8 cellular contexts compared by ENCODE assay signal in the genomic region with DNA sequence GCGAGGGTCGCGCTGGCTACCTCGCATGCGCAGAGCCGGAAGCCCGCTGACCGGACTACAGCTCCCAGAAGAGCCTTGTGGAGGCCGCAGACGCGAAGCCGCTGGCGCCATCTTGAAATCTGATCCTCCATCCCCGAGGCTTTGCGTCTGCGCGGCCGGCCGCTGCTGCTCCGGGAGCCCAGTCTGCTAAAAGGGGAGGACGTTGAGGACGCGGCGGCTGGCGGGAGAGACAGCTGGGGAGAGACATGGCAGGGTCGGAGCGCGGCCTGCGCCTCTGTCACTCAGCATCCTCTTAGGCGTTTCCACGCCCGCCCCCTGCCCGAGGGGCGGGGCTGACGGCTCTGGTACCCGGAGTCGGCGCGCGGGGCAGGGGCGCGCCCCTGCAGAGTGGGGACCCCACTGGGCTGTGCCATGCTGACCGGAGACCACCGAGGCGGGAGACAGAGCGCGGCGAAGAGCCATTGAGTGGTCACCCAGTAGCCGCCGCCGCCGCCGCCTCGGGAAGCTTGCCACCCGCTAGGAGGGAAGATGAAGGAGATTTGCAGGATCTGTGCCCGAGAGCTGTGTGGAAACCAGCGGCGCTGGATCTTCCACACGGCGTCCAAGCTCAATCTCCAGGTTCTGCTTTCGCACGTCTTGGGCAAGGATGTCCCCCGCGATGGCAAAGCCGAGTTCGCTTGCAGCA.
A peak's percentile ranks its signal among the peaks of the same experiment; 100 is the strongest.
DNase-seq lines count a peak whose midpoint lies in the region; ATAC-seq and TF ChIP-seq lines count a peak whose summit lies in the region.
"Not testable (repeated sequence)": the region's sequence is repeated elsewhere in the genome, so short reads cannot be mapped to it uniquely, and the experiment has no call there.

No MANE protein-coding gene starts in this region.

- TF ChIP-seq CTCF in liver (IDR thresholded peaks at IDR 0.05; ENCODE audit: low read depth, low read length, missing input control); spleen (IDR thresholded peaks at IDR 0.05 in 8 of 11, conservative IDR thresholded peaks at IDR 0.05 in 3 of 11); upper lobe of right lung (IDR thresholded peaks at IDR 0.05): not testable (repeated sequence)

- not testable (repeated sequence) for H3K4me1 ChIP-seq in NT2/D1 (ENCODE audit: insufficient read depth, insufficient read length); duodenal mucosa (ENCODE audit: control insufficient read depth in 1 of 2, insufficient read depth in 2 of 2, low read length in 2 of 2); liver (ENCODE audit: control insufficient read depth in 4 of 4, insufficient read depth in 4 of 4, low read length in 3 of 4); upper lobe of right lung
- peaks cover 0 to 30% (median 5%) of the 10 kb centered on the region in 6 donors for H3K4me1 ChIP-seq in spleen

- H3K27me3 ChIP-seq in NT2/D1 (ENCODE audit: insufficient read depth, insufficient read length); duodenal mucosa (ENCODE audit: control insufficient read depth in 1 of 2, insufficient read depth in 2 of 2, low read length in 2 of 2); liver (ENCODE audit: control insufficient read depth in 4 of 4, insufficient read depth in 4 of 4, low read length in 3 of 4); spleen (replicated peaks in 1 of 7); upper lobe of right lung: not testable (repeated sequence)

- H3K27ac ChIP-seq in duodenal mucosa (ENCODE audit: low read depth, low read length), result not testable (repeated sequence)
- H3K27ac ChIP-seq in liver (ENCODE audit: low read depth in 1 of 2, low read length in 2 of 2), result peak overlapping the region; percentile 42 to 72
- H3K27ac ChIP-seq in spleen, result peak overlapping the region; percentile 46 to 83 (median 76)
- peak overlapping the region; percentile 76 for H3K27ac ChIP-seq in upper lobe of right lung

- H3K9ac ChIP-seq in NT2/D1 (ENCODE audit: insufficient read length, low read depth), result peak overlapping the region; percentile 70
- peak overlapping the region; percentile 4 to 69 for H3K9ac ChIP-seq in duodenal mucosa (ENCODE audit: low read depth in 1 of 2, low read length in 2 of 2)
- not testable (repeated sequence) for H3K9ac ChIP-seq in liver (ENCODE audit: low read depth in 1 of 2, low read length in 2 of 2)

- not testable (repeated sequence) for TF ChIP-seq POLR2A in spleen (IDR thresholded peaks at IDR 0.05)

- not testable (repeated sequence) for TF ChIP-seq RAD21 in liver (IDR thresholded peaks at IDR 0.05)

- H3K36me3 ChIP-seq in NT2/D1 (ENCODE audit: insufficient read depth, insufficient read length, low read length); duodenal mucosa (ENCODE audit: control insufficient read depth in 1 of 2, insufficient read depth in 2 of 2, low read length in 2 of 2); liver (ENCODE audit: control insufficient read depth in 4 of 4, insufficient read depth in 3 of 4, low read depth in 1 of 4, low read length in 3 of 4); spleen; upper lobe of right lung: not testable (repeated sequence)

- H3K4me3 ChIP-seq in NT2/D1 (ENCODE audit: insufficient read length, low read depth) (peak overlapping the region; percentile 50), duodenal mucosa (ENCODE audit: low read depth in 1 of 2, low read length in 2 of 2) (peak overlapping the region; percentile 65 to 84), liver (ENCODE audit: low read depth in 1 of 3, low read length in 3 of 3) (peak overlapping the region; percentile 52 to 76 (median 74)), spleen (peak overlapping the region; percentile 47 to 72 (median 54)), upper lobe of right lung (peak overlapping the region; percentile 58)

- DNase-seq in NT2/D1 (ENCODE audit: low read depth, low spot score), result not testable (repeated sequence)
- DNase-seq in activated T-cell treated with anti-CD3 and anti-CD28 coated beads for 24 hours (ENCODE audit: low read depth), result peak; percentile 61
- peak; percentile 91 for DNase-seq in spleen
- peak; percentile 91 for DNase-seq in upper lobe of right lung

- not testable (repeated sequence) for H3K9me3 ChIP-seq in NT2/D1 (ENCODE audit: insufficient read depth, low read length); duodenal mucosa (ENCODE audit: control insufficient read depth in 1 of 2, low read length in 2 of 2); liver (ENCODE audit: control insufficient read depth in 4 of 4, low read length in 3 of 4); spleen; upper lobe of right lung

- intact Hi-C loops in spleen (cut with DNase I; ENCODE audit: low total_unique reads); upper lobe of right lung (cut with DNase I): not testable (repeated sequence)

- 0% methylated on average over 33 of the region's 66 CpGs for WGBS in liver
- WGBS in spleen, 5 donors, result 1% methylated on average over 20 to 36 of the region's 66 CpGs; no CpG with 5 or more reads in 2 of the 5 donors

- ATAC-seq in GM18907 (IDR thresholded peaks at IDR 0.05; ENCODE audit: unreplicated experiment) (peak; percentile 80), HG02852 (IDR thresholded peaks at IDR 0.05; ENCODE audit: unreplicated experiment) (peak; percentile 81), upper lobe of right lung (peak; percentile 89)

TF ChIP-seq in liver, 16 proteins besides CTCF, POLR2A, EP300 and RAD21:
- peak; percentile 24 for TF ChIP-seq TAF1 (conservative IDR thresholded peaks at IDR 0.05)
- TF ChIP-seq YY1 (IDR thresholded peaks at IDR 0.05), result peak; percentile 95
